ENCODE assay signal across 22 cellular contexts in the genomic region with DNA sequence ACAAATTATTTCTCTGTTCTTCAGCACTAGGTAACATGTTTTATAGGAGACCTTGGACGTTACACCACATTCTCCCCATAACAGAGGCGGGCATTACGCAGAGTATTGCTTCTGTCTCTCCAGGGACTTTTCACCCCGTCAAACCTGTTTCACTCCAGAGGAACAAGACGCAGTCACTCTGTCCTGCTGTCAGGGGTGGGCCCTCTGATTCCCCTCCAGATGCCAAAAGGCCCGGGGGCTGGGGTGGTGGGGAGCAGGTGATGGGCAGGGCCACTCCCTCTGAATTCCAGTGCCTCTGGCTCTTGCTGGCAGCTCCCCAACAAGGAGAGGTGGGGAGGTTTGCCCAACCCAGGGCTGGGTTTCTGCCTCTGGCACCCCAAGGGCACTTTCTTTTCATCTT.
DNase-seq lines count a peak whose midpoint lies in the region; ATAC-seq and TF ChIP-seq lines count a peak whose summit lies in the region.
"Had no signal": no experiment of that assay in that cellular context is flagged by ENCODE, and none has a peak within 500 bp of the region (broad histone marks: within the 10 kb centered on the region; RNA-seq: fewer than 3 reads in every experiment).

No MANE protein-coding gene starts in this region.

- TF ChIP-seq CTCF in epithelial cell of esophagus (IDR thresholded peaks at IDR 0.05; ENCODE audit: insufficient read depth, low read depth, low read length, missing control alignments): no peak
- no peak for TF ChIP-seq CTCF in mucosa of descending colon (IDR thresholded peaks at IDR 0.05)

- H3K4me3 ChIP-seq in epithelial cell of esophagus (ENCODE audit: low read length): no peak overlapping the region
- no peak overlapping the region for H3K4me3 ChIP-seq in mucosa of descending colon
- H3K4me3 ChIP-seq: skin epidermis had no signal

- TF ChIP-seq POLR2A in GM18505 (IDR thresholded peaks at IDR 0.05; ENCODE audit: borderline replicate concordance, extremely low read depth, insufficient read depth, insufficient read length): no peak

- peaks cover 28% of the 10 kb centered on the region for H3K4me1 ChIP-seq in mucosa of descending colon (ENCODE audit: low read depth)

- no peaks in the 10 kb centered on the region for H3K36me3 ChIP-seq in mucosa of descending colon (ENCODE audit: low read depth)
- H3K36me3 ChIP-seq: brain microvascular endothelial cell had no signal

- H3K9me3 ChIP-seq in mucosa of descending colon: no peaks in the 10 kb centered on the region

- DNase-seq in DMS79 treated with DMSO at 0.1 percent for 48 hours (lab: John Stamatoyannopoulos, UW) (peak; percentile 47), NCI-H526 (lab: John Stamatoyannopoulos, UW) (peak; percentile 9 to 66), epithelial cell of esophagus (ENCODE audit: low read depth) (peak; percentile 11), mucosa of descending colon (peak; percentile 80 to 86 (median 84)), dedifferentiated amniotic fluid mesenchymal stem cell (ENCODE audit: extremely low spot score) (no peak), SW480 (ENCODE audit: low spot score) (no peak)
- no peak for DNase-seq in stimulated activated CD4-positive, alpha-beta T cell treated with anti-CD3 and anti-CD28 coated beads, Interleukin-4, amount 100 ng/mL, for 24 hours
- DNase-seq: activated CD4-positive, CD25-positive, alpha-beta regulatory T cell treated with anti-CD3 and anti-CD28 coated beads, Interleukin-2, amount 50 U/mL, for 72 hours; activated naive CD4-positive, alpha-beta T cell treated with Interleukin-2 at 50 U/mL for 16 hours; activated T-cell treated with anti-CD3 and anti-CD28 coated beads, Interleukin-2, amount 50 U/mL, for 48 hours; brain microvascular endothelial cell; GF-D8; GOT3; KBM-7; kidney glomerular epithelial cell; NCI-H187; NCI-H226; nucleus accumbens; Right ventricle myocardium superior; stimulated activated CD4-positive, alpha-beta T cell treated with anti-CD3 and anti-CD28 coated beads, Interleukin-2, amount 100 ng/mL, for 24 hours had no signal

- peak; percentile 75 for ATAC-seq in mucosa of descending colon
- ATAC-seq in GM18505 (IDR thresholded peaks at IDR 0.05; ENCODE audit: unreplicated experiment): no peak

- intact Hi-C loops in mucosa of descending colon (cut with DNase I, micrococcal nuclease): no loop called here

Comparison
In these comparisons a context has a peak if more than half of its experiments do, and no peak if none do; other contexts are left out.
1. DNase-seq: peak in DMS79 treated with DMSO at 0.1 percent for 48 hours (single experiment), NCI-H526 (2 of 2), epithelial cell of esophagus (single experiment) and mucosa of descending colon (3 of 3); none in dedifferentiated amniotic fluid mesenchymal stem cell (single experiment), stimulated activated CD4-positive, alpha-beta T cell treated with anti-CD3 and anti-CD28 coated beads, Interleukin-4, amount 100 ng/mL, for 24 hours (single experiment) and SW480 (single experiment).